Comparison of ENCODE assay signal across 19 cellular contexts in genomic region chr15:29088666-29089065, GRCh38.
DNase-seq lines count a peak whose midpoint lies in the region; ATAC-seq and TF ChIP-seq lines count a peak whose summit lies in the region.
"Had no signal": no experiment of that assay in that cellular context is flagged by ENCODE, and none has a peak within 500 bp of the region (broad histone marks: within the 10 kb centered on the region; RNA-seq: fewer than 3 reads in every experiment).

No MANE protein-coding gene starts in this region.

- H3K9me3 Mint-ChIP-seq in activated CD8-positive, alpha-beta T cell treated with anti-CD3 and anti-CD28 coated beads, Interleukin-2, amount 10 ng/mL, durations not matched to agents 7 days and 5 days (ENCODE audit: insufficient read depth), result peaks cover 5% of the 10 kb centered on the region
- H3K9me3 Mint-ChIP-seq in activated CD8-positive, alpha-beta T cell treated with anti-CD3 and anti-CD28 coated beads for 36 hours, result peaks cover 1% of the 10 kb centered on the region
- peaks cover 0 to 5% (median 0%) of the 10 kb centered on the region in 6 donors for H3K9me3 Mint-ChIP-seq in immature natural killer cell

- H3K4me3 ChIP-seq in RWPE2 (ENCODE audit: severe bottlenecking) (no peak overlapping the region), sigmoid colon (no peak overlapping the region)
- H3K4me3 ChIP-seq: BLaER1, Peyer's patch had no signal

- H3K36me3 ChIP-seq in RWPE2 (ENCODE audit: low read depth) (no peaks in the 10 kb centered on the region), sigmoid colon (no peaks in the 10 kb centered on the region)
- H3K36me3 ChIP-seq: Peyer's patch had no signal

- H3K36me3 Mint-ChIP-seq in activated CD8-positive, alpha-beta T cell treated with anti-CD3 and anti-CD28 coated beads, Interleukin-2, amount 10 ng/mL, durations not matched to agents 7 days and 5 days (ENCODE audit: low read depth), result peaks cover 5% of the 10 kb centered on the region
- peaks cover 8% of the 10 kb centered on the region for H3K36me3 Mint-ChIP-seq in activated CD8-positive, alpha-beta T cell treated with anti-CD3 and anti-CD28 coated beads for 36 hours (ENCODE audit: low read depth)
- peaks cover 9 to 17% (median 9%) of the 10 kb centered on the region in 3 donors for H3K36me3 Mint-ChIP-seq in immature natural killer cell

- TF ChIP-seq EP300 in sigmoid colon (IDR thresholded peaks at IDR 0.05), result no peak

- POLR2A ChIA-PET in activated CD8-positive, alpha-beta T cell treated with anti-CD3 and anti-CD28 coated beads, Interleukin-2, amount 10 ng/mL, durations not matched to agents 7 days and 5 days (lab: Charles Lee), result no interaction called here
- POLR2A ChIA-PET in activated CD8-positive, alpha-beta T cell treated with anti-CD3 and anti-CD28 coated beads for 36 hours (lab: Charles Lee), result interaction anchor here (1.5 kb wide), 2 partner anchors 49 to 203 kb away, joined by 3 to 5 read pairs; partner anchors contain the start of gene APBA2

- no peaks in the 10 kb centered on the region for H3K27me3 Mint-ChIP-seq in activated CD8-positive, alpha-beta T cell treated with anti-CD3 and anti-CD28 coated beads, Interleukin-2, amount 10 ng/mL, durations not matched to agents 7 days and 5 days (ENCODE audit: low read depth)
- H3K27me3 Mint-ChIP-seq in activated CD8-positive, alpha-beta T cell treated with anti-CD3 and anti-CD28 coated beads for 36 hours, result no peaks in the 10 kb centered on the region
- peaks cover 0 to 2% (median 2%) of the 10 kb centered on the region in 3 donors for H3K27me3 Mint-ChIP-seq in immature natural killer cell (ENCODE audit: low read depth in 3 of 3)

- no peak for TF ChIP-seq POLR2A in sigmoid colon (IDR thresholded peaks at IDR 0.05)

- H3K4me1 ChIP-seq in RWPE2 (ENCODE audit: insufficient read depth, poor library complexity, severe bottlenecking) (no peaks in the 10 kb centered on the region), sigmoid colon (no peaks in the 10 kb centered on the region)
- H3K4me1 ChIP-seq: Peyer's patch had no signal

- ATAC-seq in activated CD8-positive, alpha-beta T cell treated with anti-CD3 and anti-CD28 coated beads, Interleukin-2, amount 10 ng/mL, durations not matched to agents 7 days and 5 days, result no peak
- no peak for ATAC-seq in activated CD8-positive, alpha-beta T cell treated with anti-CD3 and anti-CD28 coated beads for 36 hours
- ATAC-seq in RWPE2 (ENCODE audit: low read depth) (no peak), GM21381 (IDR thresholded peaks at IDR 0.05; ENCODE audit: unreplicated experiment) (no peak)

- H3K9me3 ChIP-seq in RWPE2 (ENCODE audit: severe bottlenecking) (peaks cover 5% of the 10 kb centered on the region), sigmoid colon (peaks cover 0 to 1% (median 0%) of the 10 kb centered on the region in 4 donors)
- H3K9me3 ChIP-seq: BLaER1, Peyer's patch had no signal

- H3K4me1 Mint-ChIP-seq in activated CD8-positive, alpha-beta T cell treated with anti-CD3 and anti-CD28 coated beads, Interleukin-2, amount 10 ng/mL, durations not matched to agents 7 days and 5 days (ENCODE audit: low read depth), result peaks cover 37% of the 10 kb centered on the region
- H3K4me1 Mint-ChIP-seq in activated CD8-positive, alpha-beta T cell treated with anti-CD3 and anti-CD28 coated beads for 36 hours (ENCODE audit: low read depth), result peaks cover 28% of the 10 kb centered on the region
- H3K4me1 Mint-ChIP-seq in immature natural killer cell, result peaks cover 39 to 41% of the 10 kb centered on the region in 2 donors

- H3K27ac ChIP-seq in RWPE2 (ENCODE audit: poor library complexity, severe bottlenecking) (no peak overlapping the region), sigmoid colon (no peak overlapping the region)
- H3K27ac ChIP-seq: BLaER1, Peyer's patch had no signal

- no peak for DNase-seq in activated CD8-positive, alpha-beta T cell treated with anti-CD3 and anti-CD28 coated beads, Interleukin-2, amount 10 ng/mL, durations not matched to agents 7 days and 5 days
- no peak for DNase-seq in activated CD8-positive, alpha-beta T cell treated with anti-CD3 and anti-CD28 coated beads for 36 hours
- peak; percentile 55 for DNase-seq in RWPE2 (ENCODE audit: low spot score)
- DNase-seq in immature natural killer cell, result no peak
- DNase-seq in sigmoid colon, result peak; percentile 26
- DNase-seq in iPS-NIHi7 (ENCODE audit: extremely low spot score), result no peak
- no peak for DNase-seq in cerebellar cortex (ENCODE audit: low spot score)
- DNase-seq: 8988T, Calu3, DMS79, HCEC 1CT, Karpas-422, MM.1S, NCI-H1105, NCI-H187, NCI-H524, Peyer's patch had no signal

- H3K27me3 ChIP-seq in RWPE2 (ENCODE audit: insufficient read depth, poor library complexity, severe bottlenecking) (no peaks in the 10 kb centered on the region), sigmoid colon (peaks cover 0 to 10% (median 0%) of the 10 kb centered on the region in 3 donors)
- H3K27me3 ChIP-seq: BLaER1, Peyer's patch had no signal

- no peak overlapping the region for H3K4me3 Mint-ChIP-seq in activated CD8-positive, alpha-beta T cell treated with anti-CD3 and anti-CD28 coated beads, Interleukin-2, amount 10 ng/mL, durations not matched to agents 7 days and 5 days
- no peak overlapping the region for H3K4me3 Mint-ChIP-seq in activated CD8-positive, alpha-beta T cell treated with anti-CD3 and anti-CD28 coated beads for 36 hours
- peak overlapping the region in 3 of 5 donors; percentile 33 to 43 (median 35) for H3K4me3 Mint-ChIP-seq in immature natural killer cell

- intact Hi-C loops in activated CD8-positive, alpha-beta T cell treated with anti-CD3 and anti-CD28 coated beads for 36 hours (cut with micrococcal nuclease), result loop anchor here (10.0 kb wide), 1 partner anchor 104 kb away; no protein-coding TSS in a partner anchor
- intact Hi-C loops in sigmoid colon (cut with DNase I), result no loop called here

- CTCF ChIA-PET in activated CD8-positive, alpha-beta T cell treated with anti-CD3 and anti-CD28 coated beads, Interleukin-2, amount 10 ng/mL, durations not matched to agents 7 days and 5 days (lab: Charles Lee), result interaction anchor here (0.7 to 4.9 kb wide), 11 partner anchors 11 to 302 kb away, joined by 3 to 72 read pairs (median 8); no protein-coding TSS in a partner anchor
- CTCF ChIA-PET in activated CD8-positive, alpha-beta T cell treated with anti-CD3 and anti-CD28 coated beads for 36 hours (lab: Charles Lee), result interaction anchor here (0.7 to 7.7 kb wide), 12 partner anchors 8 to 202 kb away, joined by 3 to 90 read pairs (median 20); partner anchors contain the start of gene APBA2

- H3K27ac Mint-ChIP-seq in activated CD8-positive, alpha-beta T cell treated with anti-CD3 and anti-CD28 coated beads, Interleukin-2, amount 10 ng/mL, durations not matched to agents 7 days and 5 days, result peak overlapping the region; percentile 66
- no peak overlapping the region for H3K27ac Mint-ChIP-seq in activated CD8-positive, alpha-beta T cell treated with anti-CD3 and anti-CD28 coated beads for 36 hours
- peak overlapping the region; percentile 64 to 96 (median 86) for H3K27ac Mint-ChIP-seq in immature natural killer cell

- no peak for TF ChIP-seq CTCF in activated CD8-positive, alpha-beta T cell treated with anti-CD3 and anti-CD28 coated beads for 36 hours (IDR thresholded peaks at IDR 0.05)
- TF ChIP-seq CTCF in RWPE2 (IDR thresholded peaks at IDR 0.05; ENCODE audit: poor library complexity, severe bottlenecking), result no peak
- TF ChIP-seq CTCF in sigmoid colon (IDR thresholded peaks at IDR 0.05), result no peak

- WGBS in sigmoid colon, 2 donors, result 88 to 92% methylated on average over 5 of the region's 5 CpGs

Comparison
In these comparisons a context has a peak if more than half of its experiments do, and no peak if none do; other contexts are left out.
1. DNase-seq: peak in RWPE2 (single experiment) and sigmoid colon (single experiment); none in activated CD8-positive, alpha-beta T cell treated with anti-CD3 and anti-CD28 coated beads, Interleukin-2, amount 10 ng/mL, durations not matched to agents 7 days and 5 days (single experiment), activated CD8-positive, alpha-beta T cell treated with anti-CD3 and anti-CD28 coated beads for 36 hours (single experiment), immature natural killer cell (0 of 3), iPS-NIHi7 (single experiment) and cerebellar cortex (single experiment).
2. H3K4me3 Mint-ChIP-seq: peak in immature natural killer cell (3 of 5); none in activated CD8-positive, alpha-beta T cell treated with anti-CD3 and anti-CD28 coated beads, Interleukin-2, amount 10 ng/mL, durations not matched to agents 7 days and 5 days (single experiment) and activated CD8-positive, alpha-beta T cell treated with anti-CD3 and anti-CD28 coated beads for 36 hours (single experiment).